ENCODE assay signal across 1 cellular context in the genomic region with DNA sequence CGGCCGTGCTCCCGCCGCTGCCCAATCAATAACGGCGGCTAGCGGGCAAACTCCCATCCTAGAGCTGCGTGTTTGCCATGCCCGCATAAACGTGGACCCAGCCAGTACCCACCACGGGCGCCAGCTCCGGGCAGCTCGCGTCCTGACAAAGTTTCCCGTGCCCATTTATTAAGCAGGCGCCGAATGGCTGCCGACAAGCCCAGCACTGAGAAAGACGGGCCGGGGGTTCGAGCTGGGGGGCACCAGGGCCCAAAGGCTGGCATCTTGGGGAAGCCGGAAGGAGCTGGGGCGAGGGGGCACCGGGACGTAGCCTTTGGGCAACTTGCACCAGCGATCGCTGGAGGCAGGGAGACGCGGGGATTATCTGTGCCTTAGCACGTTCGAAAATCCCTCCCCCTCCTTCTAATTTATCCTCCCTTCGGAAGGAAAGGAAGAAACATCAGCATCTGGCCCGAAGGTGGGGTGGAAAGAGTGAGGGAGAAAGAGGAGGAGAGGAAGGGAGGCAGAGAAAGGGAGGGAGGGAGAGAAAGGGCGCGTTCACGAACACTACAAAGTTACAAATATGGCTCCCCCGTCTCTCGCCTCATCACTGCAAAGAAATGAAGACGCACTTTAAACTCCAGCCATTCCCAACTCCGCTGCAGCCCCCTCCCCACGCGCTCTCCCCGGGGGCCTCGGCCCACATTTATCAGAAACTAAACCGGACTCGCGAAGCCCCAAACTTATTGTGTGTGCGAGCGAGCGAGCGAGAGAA.
TF ChIP-seq lines count a peak whose summit lies in the region.

No MANE protein-coding gene starts in this region.

TF ChIP-seq in K562, 482 proteins besides CTCF, POLR2A, EP300 and RAD21 (continued from another document and continues in another):
- TF ChIP-seq, protein P1, sequence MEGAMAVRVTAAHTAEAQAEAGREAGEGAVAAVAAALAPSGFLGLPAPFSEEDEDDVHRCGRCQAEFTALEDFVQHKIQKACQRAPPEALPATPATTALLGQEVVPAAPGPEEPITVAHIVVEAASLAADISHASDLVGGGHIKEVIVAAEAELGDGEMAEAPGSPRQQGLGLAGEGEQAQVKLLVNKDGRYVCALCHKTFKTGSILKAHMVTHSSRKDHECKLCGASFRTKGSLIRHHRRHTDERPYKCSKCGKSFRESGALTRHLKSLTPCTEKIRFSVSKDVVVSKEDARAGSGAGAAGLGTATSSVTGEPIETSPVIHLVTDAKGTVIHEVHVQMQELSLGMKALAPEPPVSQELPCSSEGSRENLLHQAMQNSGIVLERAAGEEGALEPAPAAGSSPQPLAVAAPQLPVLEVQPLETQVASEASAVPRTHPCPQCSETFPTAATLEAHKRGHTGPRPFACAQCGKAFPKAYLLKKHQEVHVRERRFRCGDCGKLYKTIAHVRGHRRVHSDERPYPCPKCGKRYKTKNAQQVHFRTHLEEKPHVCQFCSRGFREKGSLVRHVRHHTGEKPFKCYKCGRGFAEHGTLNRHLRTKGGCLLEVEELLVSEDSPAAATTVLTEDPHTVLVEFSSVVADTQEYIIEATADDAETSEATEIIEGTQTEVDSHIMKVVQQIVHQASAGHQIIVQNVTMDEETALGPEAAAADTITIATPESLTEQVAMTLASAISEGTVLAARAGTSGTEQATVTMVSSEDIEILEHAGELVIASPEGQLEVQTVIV (CRISPR knock-in tag; IDR thresholded peaks at IDR 0.05; ENCODE audit: borderline replicate concordance), result no peak
- TF ChIP-seq ZNF717 (CRISPR knock-in tag; IDR thresholded peaks at IDR 0.05) (no peak), TEAD4 (IDR thresholded peaks at IDR 0.05; ENCODE audit: low read length) (no peak), TEAD4 (CRISPR knock-in tag; IDR thresholded peaks at IDR 0.05; ENCODE audit: borderline replicate concordance) (no peak), ZNF384 (IDR thresholded peaks at IDR 0.05; ENCODE audit: low read depth, low read length) (no peak), HDAC8 (tag; IDR thresholded peaks at IDR 0.05) (no peak), SIRT6 (IDR thresholded peaks at IDR 0.05; ENCODE audit: low read depth, low read length) (no peak), ZNF347 (CRISPR knock-in tag; IDR thresholded peaks at IDR 0.05; ENCODE audit: low read depth) (no peak), BCOR (IDR thresholded peaks at IDR 0.05) (no peak), RNF2 (IDR thresholded peaks at IDR 0.05) (no peak), DMBX1 (CRISPR knock-in tag; IDR thresholded peaks at IDR 0.05; ENCODE audit: borderline replicate concordance) (peak; percentile 54; the same call in 1 of the 2 replicates), TGIF2 (CRISPR knock-in tag; IDR thresholded peaks at IDR 0.05) (no peak), PRPF4 (IDR thresholded peaks at IDR 0.05; ENCODE audit: insufficient read depth, low read depth, low read length, poor library complexity, severe bottlenecking) (no peak), ZNF644 (tag; IDR thresholded peaks at IDR 0.05; ENCODE audit: low read depth) (no peak), COPS2 (conservative IDR thresholded peaks at IDR 0.05) (no peak), RBM17 (IDR thresholded peaks at IDR 0.05; ENCODE audit: borderline replicate concordance, low read depth, low read length) (no peak), ZNF561 (CRISPR knock-in tag; conservative IDR thresholded peaks at IDR 0.05) (no peak), MEF2A (IDR thresholded peaks at IDR 0.05; ENCODE audit: control insufficient read depth, low read depth, low read length) (no peak), ZC3H8 (IDR thresholded peaks at IDR 0.05) (no peak), ZNF140 (CRISPR knock-in tag; IDR thresholded peaks at IDR 0.05) (no peak), FOSL1 (tag; conservative IDR thresholded peaks at IDR 0.05) (no peak), BCL6 (CRISPR knock-in tag; IDR thresholded peaks at IDR 0.05) (no peak), RUNX1 (IDR thresholded peaks at IDR 0.05; ENCODE audit: low read depth) (no peak), RBM14 (IDR thresholded peaks at IDR 0.05; ENCODE audit: borderline replicate concordance, insufficient read depth, low read depth, low read length) (no peak), ZSCAN32 (CRISPR knock-in tag; IDR thresholded peaks at IDR 0.05) (no peak), ZNF134 (CRISPR knock-in tag; conservative IDR thresholded peaks at IDR 0.05) (0 out of 2 replicates have a peak, but pooled peaks have one; percentile 10), HIVEP1 (CRISPR knock-in tag; IDR thresholded peaks at IDR 0.05) (no peak), HOXB6 (CRISPR knock-in tag; IDR thresholded peaks at IDR 0.05; ENCODE audit: borderline replicate concordance) (no peak), HNRNPK (IDR thresholded peaks at IDR 0.05; ENCODE audit: low read depth, low read length, poor library complexity, severe bottlenecking) (no peak), ZFP36 (IDR thresholded peaks at IDR 0.05; ENCODE audit: low read depth, low read length, partially characterized antibody) (no peak), ZKSCAN1 (IDR thresholded peaks at IDR 0.05; ENCODE audit: low read depth, low read length) (no peak), KDM2B (CRISPR knock-in tag; IDR thresholded peaks at IDR 0.05) (no peak), RBBP5 (IDR thresholded peaks at IDR 0.05; ENCODE audit: borderline replicate concordance, insufficient read depth, low read length, poor library complexity, severe bottlenecking) (peak; percentile 78), TEAD2 (tag; IDR thresholded peaks at IDR 0.05) (no peak), MAFG (tag; conservative IDR thresholded peaks at IDR 0.05) (no peak), BDP1 (IDR thresholded peaks at IDR 0.05; ENCODE audit: insufficient read depth, insufficient read length) (no peak)
- TF ChIP-seq, protein P2, sequence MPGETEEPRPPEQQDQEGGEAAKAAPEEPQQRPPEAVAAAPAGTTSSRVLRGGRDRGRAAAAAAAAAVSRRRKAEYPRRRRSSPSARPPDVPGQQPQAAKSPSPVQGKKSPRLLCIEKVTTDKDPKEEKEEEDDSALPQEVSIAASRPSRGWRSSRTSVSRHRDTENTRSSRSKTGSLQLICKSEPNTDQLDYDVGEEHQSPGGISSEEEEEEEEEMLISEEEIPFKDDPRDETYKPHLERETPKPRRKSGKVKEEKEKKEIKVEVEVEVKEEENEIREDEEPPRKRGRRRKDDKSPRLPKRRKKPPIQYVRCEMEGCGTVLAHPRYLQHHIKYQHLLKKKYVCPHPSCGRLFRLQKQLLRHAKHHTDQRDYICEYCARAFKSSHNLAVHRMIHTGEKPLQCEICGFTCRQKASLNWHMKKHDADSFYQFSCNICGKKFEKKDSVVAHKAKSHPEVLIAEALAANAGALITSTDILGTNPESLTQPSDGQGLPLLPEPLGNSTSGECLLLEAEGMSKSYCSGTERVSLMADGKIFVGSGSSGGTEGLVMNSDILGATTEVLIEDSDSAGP (CRISPR knock-in tag; IDR thresholded peaks at IDR 0.05), result no peak
- TF ChIP-seq, protein P3, sequence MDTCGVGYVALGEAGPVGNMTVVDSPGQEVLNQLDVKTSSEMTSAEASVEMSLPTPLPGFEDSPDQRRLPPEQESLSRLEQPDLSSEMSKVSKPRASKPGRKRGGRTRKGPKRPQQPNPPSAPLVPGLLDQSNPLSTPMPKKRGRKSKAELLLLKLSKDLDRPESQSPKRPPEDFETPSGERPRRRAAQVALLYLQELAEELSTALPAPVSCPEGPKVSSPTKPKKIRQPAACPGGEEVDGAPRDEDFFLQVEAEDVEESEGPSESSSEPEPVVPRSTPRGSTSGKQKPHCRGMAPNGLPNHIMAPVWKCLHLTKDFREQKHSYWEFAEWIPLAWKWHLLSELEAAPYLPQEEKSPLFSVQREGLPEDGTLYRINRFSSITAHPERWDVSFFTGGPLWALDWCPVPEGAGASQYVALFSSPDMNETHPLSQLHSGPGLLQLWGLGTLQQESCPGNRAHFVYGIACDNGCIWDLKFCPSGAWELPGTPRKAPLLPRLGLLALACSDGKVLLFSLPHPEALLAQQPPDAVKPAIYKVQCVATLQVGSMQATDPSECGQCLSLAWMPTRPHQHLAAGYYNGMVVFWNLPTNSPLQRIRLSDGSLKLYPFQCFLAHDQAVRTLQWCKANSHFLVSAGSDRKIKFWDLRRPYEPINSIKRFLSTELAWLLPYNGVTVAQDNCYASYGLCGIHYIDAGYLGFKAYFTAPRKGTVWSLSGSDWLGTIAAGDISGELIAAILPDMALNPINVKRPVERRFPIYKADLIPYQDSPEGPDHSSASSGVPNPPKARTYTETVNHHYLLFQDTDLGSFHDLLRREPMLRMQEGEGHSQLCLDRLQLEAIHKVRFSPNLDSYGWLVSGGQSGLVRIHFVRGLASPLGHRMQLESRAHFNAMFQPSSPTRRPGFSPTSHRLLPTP (IDR thresholded peaks at IDR 0.05; ENCODE audit: borderline replicate concordance, extremely low read depth, insufficient read length), result no peak
- TF ChIP-seq, protein P4, sequence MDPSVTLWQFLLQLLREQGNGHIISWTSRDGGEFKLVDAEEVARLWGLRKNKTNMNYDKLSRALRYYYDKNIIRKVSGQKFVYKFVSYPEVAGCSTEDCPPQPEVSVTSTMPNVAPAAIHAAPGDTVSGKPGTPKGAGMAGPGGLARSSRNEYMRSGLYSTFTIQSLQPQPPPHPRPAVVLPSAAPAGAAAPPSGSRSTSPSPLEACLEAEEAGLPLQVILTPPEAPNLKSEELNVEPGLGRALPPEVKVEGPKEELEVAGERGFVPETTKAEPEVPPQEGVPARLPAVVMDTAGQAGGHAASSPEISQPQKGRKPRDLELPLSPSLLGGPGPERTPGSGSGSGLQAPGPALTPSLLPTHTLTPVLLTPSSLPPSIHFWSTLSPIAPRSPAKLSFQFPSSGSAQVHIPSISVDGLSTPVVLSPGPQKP (CRISPR knock-in tag; IDR thresholded peaks at IDR 0.05), result no peak
- TF ChIP-seq, protein P5, sequence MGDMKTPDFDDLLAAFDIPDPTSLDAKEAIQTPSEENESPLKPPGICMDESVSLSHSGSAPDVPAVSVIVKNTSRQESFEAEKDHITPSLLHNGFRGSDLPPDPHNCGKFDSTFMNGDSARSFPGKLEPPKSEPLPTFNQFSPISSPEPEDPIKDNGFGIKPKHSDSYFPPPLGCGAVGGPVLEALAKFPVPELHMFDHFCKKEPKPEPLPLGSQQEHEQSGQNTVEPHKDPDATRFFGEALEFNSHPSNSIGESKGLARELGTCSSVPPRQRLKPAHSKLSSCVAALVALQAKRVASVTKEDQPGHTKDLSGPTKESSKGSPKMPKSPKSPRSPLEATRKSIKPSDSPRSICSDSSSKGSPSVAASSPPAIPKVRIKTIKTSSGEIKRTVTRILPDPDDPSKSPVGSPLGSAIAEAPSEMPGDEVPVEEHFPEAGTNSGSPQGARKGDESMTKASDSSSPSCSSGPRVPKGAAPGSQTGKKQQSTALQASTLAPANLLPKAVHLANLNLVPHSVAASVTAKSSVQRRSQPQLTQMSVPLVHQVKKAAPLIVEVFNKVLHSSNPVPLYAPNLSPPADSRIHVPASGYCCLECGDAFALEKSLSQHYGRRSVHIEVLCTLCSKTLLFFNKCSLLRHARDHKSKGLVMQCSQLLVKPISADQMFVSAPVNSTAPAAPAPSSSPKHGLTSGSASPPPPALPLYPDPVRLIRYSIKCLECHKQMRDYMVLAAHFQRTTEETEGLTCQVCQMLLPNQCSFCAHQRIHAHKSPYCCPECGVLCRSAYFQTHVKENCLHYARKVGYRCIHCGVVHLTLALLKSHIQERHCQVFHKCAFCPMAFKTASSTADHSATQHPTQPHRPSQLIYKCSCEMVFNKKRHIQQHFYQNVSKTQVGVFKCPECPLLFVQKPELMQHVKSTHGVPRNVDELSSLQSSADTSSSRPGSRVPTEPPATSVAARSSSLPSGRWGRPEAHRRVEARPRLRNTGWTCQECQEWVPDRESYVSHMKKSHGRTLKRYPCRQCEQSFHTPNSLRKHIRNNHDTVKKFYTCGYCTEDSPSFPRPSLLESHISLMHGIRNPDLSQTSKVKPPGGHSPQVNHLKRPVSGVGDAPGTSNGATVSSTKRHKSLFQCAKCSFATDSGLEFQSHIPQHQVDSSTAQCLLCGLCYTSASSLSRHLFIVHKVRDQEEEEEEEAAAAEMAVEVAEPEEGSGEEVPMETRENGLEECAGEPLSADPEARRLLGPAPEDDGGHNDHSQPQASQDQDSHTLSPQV (IDR thresholded peaks at IDR 0.05), result 0 out of 2 replicates have a peak, but pooled peaks have one; percentile 29
- TF ChIP-seq, protein P6, sequence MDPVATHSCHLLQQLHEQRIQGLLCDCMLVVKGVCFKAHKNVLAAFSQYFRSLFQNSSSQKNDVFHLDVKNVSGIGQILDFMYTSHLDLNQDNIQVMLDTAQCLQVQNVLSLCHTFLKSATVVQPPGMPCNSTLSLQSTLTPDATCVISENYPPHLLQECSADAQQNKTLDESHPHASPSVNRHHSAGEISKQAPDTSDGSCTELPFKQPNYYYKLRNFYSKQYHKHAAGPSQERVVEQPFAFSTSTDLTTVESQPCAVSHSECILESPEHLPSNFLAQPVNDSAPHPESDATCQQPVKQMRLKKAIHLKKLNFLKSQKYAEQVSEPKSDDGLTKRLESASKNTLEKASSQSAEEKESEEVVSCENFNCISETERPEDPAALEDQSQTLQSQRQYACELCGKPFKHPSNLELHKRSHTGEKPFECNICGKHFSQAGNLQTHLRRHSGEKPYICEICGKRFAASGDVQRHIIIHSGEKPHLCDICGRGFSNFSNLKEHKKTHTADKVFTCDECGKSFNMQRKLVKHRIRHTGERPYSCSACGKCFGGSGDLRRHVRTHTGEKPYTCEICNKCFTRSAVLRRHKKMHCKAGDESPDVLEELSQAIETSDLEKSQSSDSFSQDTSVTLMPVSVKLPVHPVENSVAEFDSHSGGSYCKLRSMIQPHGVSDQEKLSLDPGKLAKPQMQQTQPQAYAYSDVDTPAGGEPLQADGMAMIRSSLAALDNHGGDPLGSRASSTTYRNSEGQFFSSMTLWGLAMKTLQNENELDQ (CRISPR knock-in tag; IDR thresholded peaks at IDR 0.05; ENCODE audit: borderline replicate concordance), result no peak
- TF ChIP-seq, protein P7, sequence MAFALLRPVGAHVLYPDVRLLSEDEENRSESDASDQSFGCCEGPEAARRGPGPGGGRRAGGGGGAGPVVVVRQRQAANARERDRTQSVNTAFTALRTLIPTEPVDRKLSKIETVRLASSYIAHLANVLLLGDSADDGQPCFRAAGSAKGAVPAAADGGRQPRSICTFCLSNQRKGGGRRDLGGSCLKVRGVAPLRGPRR (CRISPR knock-in tag; IDR thresholded peaks at IDR 0.05), result no peak
- TF ChIP-seq, protein P8, sequence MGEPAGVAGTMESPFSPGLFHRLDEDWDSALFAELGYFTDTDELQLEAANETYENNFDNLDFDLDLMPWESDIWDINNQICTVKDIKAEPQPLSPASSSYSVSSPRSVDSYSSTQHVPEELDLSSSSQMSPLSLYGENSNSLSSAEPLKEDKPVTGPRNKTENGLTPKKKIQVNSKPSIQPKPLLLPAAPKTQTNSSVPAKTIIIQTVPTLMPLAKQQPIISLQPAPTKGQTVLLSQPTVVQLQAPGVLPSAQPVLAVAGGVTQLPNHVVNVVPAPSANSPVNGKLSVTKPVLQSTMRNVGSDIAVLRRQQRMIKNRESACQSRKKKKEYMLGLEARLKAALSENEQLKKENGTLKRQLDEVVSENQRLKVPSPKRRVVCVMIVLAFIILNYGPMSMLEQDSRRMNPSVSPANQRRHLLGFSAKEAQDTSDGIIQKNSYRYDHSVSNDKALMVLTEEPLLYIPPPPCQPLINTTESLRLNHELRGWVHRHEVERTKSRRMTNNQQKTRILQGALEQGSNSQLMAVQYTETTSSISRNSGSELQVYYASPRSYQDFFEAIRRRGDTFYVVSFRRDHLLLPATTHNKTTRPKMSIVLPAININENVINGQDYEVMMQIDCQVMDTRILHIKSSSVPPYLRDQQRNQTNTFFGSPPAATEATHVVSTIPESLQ (CRISPR knock-in tag; IDR thresholded peaks at IDR 0.05), result no peak
- TF ChIP-seq, protein P9, sequence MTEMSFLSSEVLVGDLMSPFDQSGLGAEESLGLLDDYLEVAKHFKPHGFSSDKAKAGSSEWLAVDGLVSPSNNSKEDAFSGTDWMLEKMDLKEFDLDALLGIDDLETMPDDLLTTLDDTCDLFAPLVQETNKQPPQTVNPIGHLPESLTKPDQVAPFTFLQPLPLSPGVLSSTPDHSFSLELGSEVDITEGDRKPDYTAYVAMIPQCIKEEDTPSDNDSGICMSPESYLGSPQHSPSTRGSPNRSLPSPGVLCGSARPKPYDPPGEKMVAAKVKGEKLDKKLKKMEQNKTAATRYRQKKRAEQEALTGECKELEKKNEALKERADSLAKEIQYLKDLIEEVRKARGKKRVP (CRISPR knock-in tag; IDR thresholded peaks at IDR 0.05), result no peak
